Comparison of ENCODE assay signal across 8 cellular contexts in the genomic region with DNA sequence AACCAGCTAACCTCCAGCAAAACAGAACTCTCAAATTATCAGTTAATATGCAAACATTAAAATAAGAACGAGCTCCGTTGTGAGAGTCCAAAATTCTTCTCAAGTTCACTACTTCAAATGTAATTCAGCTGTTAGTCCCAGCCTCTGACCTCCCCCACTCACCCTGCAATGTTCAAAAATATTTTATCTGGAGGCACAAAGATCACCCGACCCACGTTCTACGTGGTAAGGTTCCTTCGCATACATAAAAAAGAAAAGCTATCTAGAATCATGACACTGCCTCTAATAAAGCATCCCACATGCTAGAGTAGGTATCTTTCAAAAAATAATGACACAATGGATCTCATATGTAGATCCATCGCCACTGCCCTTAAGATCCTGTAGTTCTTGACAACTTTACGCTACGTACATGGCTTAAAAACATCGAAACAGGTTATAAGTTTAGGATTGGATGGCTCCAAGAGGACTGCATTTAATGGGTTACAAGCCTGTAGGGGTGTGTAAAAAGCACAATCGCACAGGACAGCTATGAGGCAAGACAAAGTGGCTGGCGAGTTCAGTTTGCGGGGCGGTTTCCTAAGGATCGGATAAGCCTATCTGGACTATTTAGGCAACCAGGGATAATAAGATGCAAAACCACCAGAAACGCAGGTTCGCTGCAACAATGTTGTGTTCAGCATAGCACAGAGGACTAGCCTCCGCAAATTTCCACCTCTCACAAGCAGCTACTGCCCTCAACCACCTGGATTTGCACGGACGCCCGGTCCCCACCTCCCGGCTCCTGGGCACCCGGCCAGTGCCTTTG. TPM values are rescaled to one million over a fixed set of nuclear protein-coding genes. Genes with fewer than 3 reads are reported as not detected.
A peak's percentile ranks its signal among the peaks of the same experiment; 100 is the strongest.
DNase-seq lines count a peak whose midpoint lies in the region; ATAC-seq and TF ChIP-seq lines count a peak whose summit lies in the region.

No MANE protein-coding gene starts in this region.

- CTCF ChIA-PET in CD8-positive, alpha-beta T cell (lab: Charles Lee): interaction anchor here (1.0 to 1.1 kb wide), 2 partner anchors 15 to 39 kb away, joined by 3 read pairs; no protein-coding TSS in a partner anchor
- CTCF ChIA-PET in WTC11 (lab: Charles Lee): interaction anchor here (0.8 to 1.6 kb wide), 3 partner anchors 36 to 165 kb away, joined by 4 to 9 read pairs (median 4); a partner anchor contains a TSS

- H3K27me3 ChIP-seq in CD8-positive, alpha-beta T cell (ENCODE audit: insufficient read depth, low read length): no peaks in the 10 kb centered on the region
- no peaks in the 10 kb centered on the region for H3K27me3 ChIP-seq in psoas muscle (ENCODE audit: insufficient read depth in 3 of 3, low read length in 2 of 3)

- H3K4me1 Mint-ChIP-seq in CD8-positive, alpha-beta T cell (ENCODE audit: low read depth): peaks cover 44% of the 10 kb centered on the region
- H3K4me1 Mint-ChIP-seq in WTC11: peaks cover 44% of the 10 kb centered on the region

- H3K36me3 ChIP-seq in CD8-positive, alpha-beta T cell (ENCODE audit: insufficient read depth, low read length): peaks cover 15% of the 10 kb centered on the region
- peaks cover 0 to 24% of the 10 kb centered on the region in 2 donors for H3K36me3 ChIP-seq in psoas muscle (ENCODE audit: insufficient read depth in 1 of 2, low read depth in 1 of 2)

- POLR2A ChIA-PET in CD8-positive, alpha-beta T cell (lab: Charles Lee): interaction anchor here (0.6 to 2.7 kb wide), 8 partner anchors 11 to 997 kb away, joined by 3 to 10 read pairs (median 3); a partner anchor contains a TSS
- POLR2A ChIA-PET in WTC11 (lab: Charles Lee): interaction anchor here (1.0 to 1.9 kb wide), 2 partner anchors 104 to 416 kb away, joined by 3 to 7 read pairs; a partner anchor contains a TSS

- ATAC-seq in CD8-positive, alpha-beta T cell: peak; percentile 15
- ATAC-seq in GM19452 (IDR thresholded peaks at IDR 0.05; ENCODE audit: unreplicated experiment): peak; percentile 26
- peak; percentile 4 for ATAC-seq in HG03457 (IDR thresholded peaks at IDR 0.05; ENCODE audit: unreplicated experiment)
- no peak; the same call in 1 of the 2 replicates for ATAC-seq in WTC11
- peak; percentile 19 to 44 (median 32) for ATAC-seq in psoas muscle

- peaks cover 33% of the 10 kb centered on the region for H3K36me3 Mint-ChIP-seq in CD8-positive, alpha-beta T cell
- H3K36me3 Mint-ChIP-seq in WTC11: peaks cover 10% of the 10 kb centered on the region

- H3K4me3 Mint-ChIP-seq in CD8-positive, alpha-beta T cell: peak overlapping the region; percentile 99
- H3K4me3 Mint-ChIP-seq in WTC11: peak overlapping the region; percentile 78

- no peaks in the 10 kb centered on the region for H3K9me3 ChIP-seq in CD8-positive, alpha-beta T cell (ENCODE audit: low read length)
- no peaks in the 10 kb centered on the region for H3K9me3 ChIP-seq in psoas muscle

- 0 to 1% (median 0%) methylated on average over 23 of the region's 23 CpGs for WGBS in psoas muscle, 3 donors

- no peaks in the 10 kb centered on the region for H3K27me3 Mint-ChIP-seq in CD8-positive, alpha-beta T cell (ENCODE audit: low read depth)
- peaks cover 19% of the 10 kb centered on the region for H3K27me3 Mint-ChIP-seq in WTC11 (ENCODE audit: low read depth)

- no peak for DNase-seq in CD8-positive, alpha-beta T cell
- no peak for DNase-seq in WTC11 (ENCODE audit: low spot score)
- DNase-seq in glomerular visceral epithelial cell (ENCODE audit: extremely low spot score): peak; percentile 3
- DNase-seq in psoas muscle: no peak
- DNase-seq in NCI-H1092 (lab: John Stamatoyannopoulos, UW): no peak
- DNase-seq in activated CD4-positive, alpha-beta T cell treated with anti-CD3 and anti-CD28 coated beads, Interleukin-2, amount 50 U/mL, for 48 hours: no peak

- intact Hi-C loops in CD8-positive, alpha-beta T cell (cut with DNase I, micrococcal nuclease): loop anchor here (1.0 to 10.0 kb wide), 12 partner anchors 104 to 1869 kb away; a partner anchor contains a TSS
- intact Hi-C loops in psoas muscle (cut with DNase I): loop anchor here in 1 of 2 donors (2.0 kb wide), 1 partner anchor 105 kb away; a partner anchor contains a TSS

- no peaks in the 10 kb centered on the region for H3K9me3 Mint-ChIP-seq in CD8-positive, alpha-beta T cell
- H3K9me3 Mint-ChIP-seq in WTC11: no peaks in the 10 kb centered on the region

- H3K27ac Mint-ChIP-seq in CD8-positive, alpha-beta T cell: peak overlapping the region; percentile 100
- peak overlapping the region; percentile 95 for H3K27ac Mint-ChIP-seq in WTC11

- peaks cover 36% of the 10 kb centered on the region for H3K4me1 ChIP-seq in CD8-positive, alpha-beta T cell (ENCODE audit: insufficient read depth, low read length)
- peaks cover 37% of the 10 kb centered on the region for H3K4me1 ChIP-seq in psoas muscle

- H3K4me3 ChIP-seq in CD8-positive, alpha-beta T cell (ENCODE audit: low read depth, low read length): peak overlapping the region; percentile 94
- peak overlapping the region; percentile 85 for H3K4me3 ChIP-seq in psoas muscle

- H3K27ac ChIP-seq in CD8-positive, alpha-beta T cell (ENCODE audit: low read depth, low read length): peak overlapping the region; percentile 97
- peak overlapping the region; percentile 97 for H3K27ac ChIP-seq in psoas muscle

- TF ChIP-seq CTCF in CD8-positive, alpha-beta T cell (IDR thresholded peaks at IDR 0.05): no peak
- TF ChIP-seq CTCF in WTC11 (IDR thresholded peaks at IDR 0.05) (no peak), psoas muscle (IDR thresholded peaks at IDR 0.05) (no peak)

TF ChIP-seq in WTC11, 78 proteins besides CTCF, POLR2A, EP300 and RAD21:
- TF ChIP-seq MYBL2 (CRISPR knock-in tag; IDR thresholded peaks at IDR 0.05): no peak
- TF ChIP-seq KAT7 (CRISPR knock-in tag; IDR thresholded peaks at IDR 0.05; ENCODE audit: borderline replicate concordance): no peak
- no peak for TF ChIP-seq JUN (CRISPR knock-in tag; IDR thresholded peaks at IDR 0.05)
- no peak for TF ChIP-seq ZNF121 (CRISPR knock-in tag; IDR thresholded peaks at IDR 0.05)
- TF ChIP-seq, protein P1, sequence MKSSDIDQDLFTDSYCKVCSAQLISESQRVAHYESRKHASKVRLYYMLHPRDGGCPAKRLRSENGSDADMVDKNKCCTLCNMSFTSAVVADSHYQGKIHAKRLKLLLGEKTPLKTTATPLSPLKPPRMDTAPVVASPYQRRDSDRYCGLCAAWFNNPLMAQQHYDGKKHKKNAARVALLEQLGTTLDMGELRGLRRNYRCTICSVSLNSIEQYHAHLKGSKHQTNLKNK (CRISPR knock-in tag; IDR thresholded peaks at IDR 0.05): no peak
- TF ChIP-seq, protein P2, sequence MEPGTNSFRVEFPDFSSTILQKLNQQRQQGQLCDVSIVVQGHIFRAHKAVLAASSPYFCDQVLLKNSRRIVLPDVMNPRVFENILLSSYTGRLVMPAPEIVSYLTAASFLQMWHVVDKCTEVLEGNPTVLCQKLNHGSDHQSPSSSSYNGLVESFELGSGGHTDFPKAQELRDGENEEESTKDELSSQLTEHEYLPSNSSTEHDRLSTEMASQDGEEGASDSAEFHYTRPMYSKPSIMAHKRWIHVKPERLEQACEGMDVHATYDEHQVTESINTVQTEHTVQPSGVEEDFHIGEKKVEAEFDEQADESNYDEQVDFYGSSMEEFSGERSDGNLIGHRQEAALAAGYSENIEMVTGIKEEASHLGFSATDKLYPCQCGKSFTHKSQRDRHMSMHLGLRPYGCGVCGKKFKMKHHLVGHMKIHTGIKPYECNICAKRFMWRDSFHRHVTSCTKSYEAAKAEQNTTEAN (CRISPR knock-in tag; IDR thresholded peaks at IDR 0.05): no peak
- TF ChIP-seq, protein P3, sequence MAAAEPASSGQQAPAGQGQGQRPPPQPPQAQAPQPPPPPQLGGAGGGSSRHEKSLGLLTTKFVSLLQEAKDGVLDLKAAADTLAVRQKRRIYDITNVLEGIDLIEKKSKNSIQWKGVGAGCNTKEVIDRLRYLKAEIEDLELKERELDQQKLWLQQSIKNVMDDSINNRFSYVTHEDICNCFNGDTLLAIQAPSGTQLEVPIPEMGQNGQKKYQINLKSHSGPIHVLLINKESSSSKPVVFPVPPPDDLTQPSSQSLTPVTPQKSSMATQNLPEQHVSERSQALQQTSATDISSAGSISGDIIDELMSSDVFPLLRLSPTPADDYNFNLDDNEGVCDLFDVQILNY (CRISPR knock-in tag; IDR thresholded peaks at IDR 0.05): no peak
- no peak for TF ChIP-seq ZNF219 (CRISPR knock-in tag; IDR thresholded peaks at IDR 0.05; ENCODE audit: borderline replicate concordance)
- no peak for TF ChIP-seq NFYB (CRISPR knock-in tag; conservative IDR thresholded peaks at IDR 0.05; ENCODE audit: low read depth)
- no peak for TF ChIP-seq ZNF232 (CRISPR knock-in tag; IDR thresholded peaks at IDR 0.05)
- TF ChIP-seq, protein P4, sequence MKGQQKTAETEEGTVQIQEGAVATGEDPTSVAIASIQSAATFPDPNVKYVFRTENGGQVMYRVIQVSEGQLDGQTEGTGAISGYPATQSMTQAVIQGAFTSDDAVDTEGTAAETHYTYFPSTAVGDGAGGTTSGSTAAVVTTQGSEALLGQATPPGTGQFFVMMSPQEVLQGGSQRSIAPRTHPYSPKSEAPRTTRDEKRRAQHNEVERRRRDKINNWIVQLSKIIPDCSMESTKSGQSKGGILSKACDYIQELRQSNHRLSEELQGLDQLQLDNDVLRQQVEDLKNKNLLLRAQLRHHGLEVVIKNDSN (CRISPR knock-in tag; IDR thresholded peaks at IDR 0.05): no peak

RNA-seq across cellular contexts. Expression of a gene that starts 1.0 kb away (rescaled TPM):
- 100 to 1,000 TPM; 104 to 106 TPM for total RNA-seq in CD8-positive, alpha-beta T cell
- total RNA-seq in WTC11 (2021): 11.1 to 16.0 TPM (median 12.7 TPM) in 3 replicates
- total RNA-seq in psoas muscle: 10 to 100 TPM; 15.1 to 31.5 (median 17.8) TPM
- 10 to 100 TPM in 2 of 3 donors, 1 to 10 TPM in 1; 4.9 to 13.8 (median 13.7) TPM for polyA plus RNA-seq in psoas muscle

RNA-seq across cellular contexts. Expression of a gene that starts 35.7 kb away (rescaled TPM):
- not detected for total RNA-seq in CD8-positive, alpha-beta T cell
- total RNA-seq in WTC11 (2021): 15.0 to 19.8 TPM (median 18.7 TPM) in 3 replicates
- total RNA-seq in psoas muscle: 1 to 10 TPM in 3 of 4 donors, under 1 TPM in 1; 0.66 to 3.0 (median 1.4) TPM
- 1 to 10 TPM in 1 of 3 donors, under 1 TPM in 2; 0.69 to 1.5 (median 0.76) TPM for polyA plus RNA-seq in psoas muscle
